ENCODE assay signal across 9 cellular contexts in genomic region chr2:9548506-9548905, GRCh38. TPM values are rescaled to one million over a fixed set of nuclear protein-coding genes. Genes with fewer than 3 reads are reported as not detected.
DNase-seq lines count a peak whose midpoint lies in the region; ATAC-seq and TF ChIP-seq lines count a peak whose summit lies in the region.
"Had no signal": no experiment of that assay in that cellular context is flagged by ENCODE, and none has a peak within 500 bp of the region (broad histone marks: within the 10 kb centered on the region; RNA-seq: fewer than 3 reads in every experiment).

No MANE protein-coding gene starts in this region.

- CTCF ChIA-PET in activated CD4-positive, alpha-beta memory T cell treated with anti-CD3 and anti-CD28 coated beads, Interleukin-2, amount 10 ng/mL, durations not matched to agents 7 days and 5 days (lab: Charles Lee), result no interaction called here

- H3K36me3 Mint-ChIP-seq in activated CD4-positive, alpha-beta memory T cell treated with anti-CD3 and anti-CD28 coated beads, Interleukin-2, amount 10 ng/mL, durations not matched to agents 7 days and 5 days (ENCODE audit: low read depth), result peaks cover 2% of the 10 kb centered on the region

- no peak for DNase-seq in activated CD4-positive, CD25-positive, alpha-beta regulatory T cell treated with anti-CD3 and anti-CD28 coated beads, Interleukin-2, amount 50 U/mL, for 72 hours
- no peak for DNase-seq in activated CD4-positive, alpha-beta memory T cell treated with anti-CD3 and anti-CD28 coated beads, Interleukin-2, amount 10 ng/mL, durations not matched to agents 7 days and 5 days
- DNase-seq in spleen (no peak), SKM-1 (lab: John Stamatoyannopoulos, UW; ENCODE audit: unreplicated experiment) (no peak), DMS 273 (lab: John Stamatoyannopoulos, UW; ENCODE audit: unreplicated experiment) (no peak)
- DNase-seq in stimulated activated CD4-positive, alpha-beta T cell treated with anti-CD3 and anti-CD28 coated beads, Interleukin-4, amount 100 ng/mL, for 1 hour, result no peak

- no peaks in the 10 kb centered on the region for H3K9me3 ChIP-seq in spleen
- H3K9me3 ChIP-seq: A549 had no signal

- peak; percentile 57 to 58 for ATAC-seq in activated CD4-positive, CD25-positive, alpha-beta regulatory T cell treated with anti-CD3 and anti-CD28 coated beads, Interleukin-2, amount 50 U/mL, for 24 hours
- peak; percentile 42 for ATAC-seq in HG03039 (IDR thresholded peaks at IDR 0.05; ENCODE audit: unreplicated experiment)
- ATAC-seq: A549 had no signal

- no peaks in the 10 kb centered on the region for H3K36me3 ChIP-seq in spleen

- H3K9me3 Mint-ChIP-seq in activated CD4-positive, alpha-beta memory T cell treated with anti-CD3 and anti-CD28 coated beads, Interleukin-2, amount 10 ng/mL, durations not matched to agents 7 days and 5 days, result no peaks in the 10 kb centered on the region

- no peaks in the 10 kb centered on the region for H3K27me3 Mint-ChIP-seq in activated CD4-positive, alpha-beta memory T cell treated with anti-CD3 and anti-CD28 coated beads, Interleukin-2, amount 10 ng/mL, durations not matched to agents 7 days and 5 days

- no peaks in the 10 kb centered on the region for H3K27me3 ChIP-seq in spleen (replicated peaks in 1 of 7)

- TF ChIP-seq CTCF in spleen (IDR thresholded peaks at IDR 0.05 in 8 of 11, conservative IDR thresholded peaks at IDR 0.05 in 3 of 11), result no peak

- H3K27ac ChIP-seq in spleen, result peak overlapping the region; percentile 51 to 99 (median 82)

- intact Hi-C loops in spleen (cut with DNase I; ENCODE audit: low total_unique reads), result no loop called here

- POLR2A ChIA-PET in activated CD4-positive, alpha-beta memory T cell treated with anti-CD3 and anti-CD28 coated beads, Interleukin-2, amount 10 ng/mL, durations not matched to agents 7 days and 5 days (lab: Charles Lee), result interaction anchor here (0.8 to 3.6 kb wide), 5 partner anchors 7 to 295 kb away, joined by 3 to 21 read pairs (median 3); partner anchors contain the start of genes ADAM17 and TAF1B

- TF ChIP-seq POLR2A in spleen (IDR thresholded peaks at IDR 0.05), result no peak

- peaks cover 73 to 100% (median 99%) of the 10 kb centered on the region in 6 donors for H3K4me1 ChIP-seq in spleen

- peak overlapping the region in 5 of 8 donors; percentile 2 to 48 (median 8) for H3K4me3 ChIP-seq in spleen
- H3K4me3 ChIP-seq: A549 had no signal

- 53 to 70% (median 68%) methylated on average over 2 of the region's 2 CpGs for WGBS in spleen, 5 donors

- H3K4me1 Mint-ChIP-seq in activated CD4-positive, alpha-beta memory T cell treated with anti-CD3 and anti-CD28 coated beads, Interleukin-2, amount 10 ng/mL, durations not matched to agents 7 days and 5 days, result peaks cover 71% of the 10 kb centered on the region

- peak overlapping the region; percentile 43 for H3K4me3 Mint-ChIP-seq in activated CD4-positive, alpha-beta memory T cell treated with anti-CD3 and anti-CD28 coated beads, Interleukin-2, amount 10 ng/mL, durations not matched to agents 7 days and 5 days

- H3K27ac Mint-ChIP-seq in activated CD4-positive, alpha-beta memory T cell treated with anti-CD3 and anti-CD28 coated beads, Interleukin-2, amount 10 ng/mL, durations not matched to agents 7 days and 5 days, result peak overlapping the region; percentile 78

RNA-seq across cellular contexts. Expression of gene ADAM17, which starts 7.1 kb away (rescaled TPM):
- total RNA-seq in activated CD4-positive, alpha-beta memory T cell treated with anti-CD3 and anti-CD28 coated beads, Interleukin-2, amount 10 ng/mL, durations not matched to agents 7 days and 5 days, result 10 to 100 TPM; 28.9 to 31.0 TPM
- total RNA-seq in spleen, result 10 to 100 TPM; 27.4 to 54.0 (median 44.4) TPM
- polyA plus RNA-seq in spleen, result 10 to 100 TPM in 1 of 3 donors, 1 to 10 TPM in 2; 9.4 to 10.6 (median 9.4) TPM
